ENCODE assay signal across 11 cellular contexts in the genomic region with DNA sequence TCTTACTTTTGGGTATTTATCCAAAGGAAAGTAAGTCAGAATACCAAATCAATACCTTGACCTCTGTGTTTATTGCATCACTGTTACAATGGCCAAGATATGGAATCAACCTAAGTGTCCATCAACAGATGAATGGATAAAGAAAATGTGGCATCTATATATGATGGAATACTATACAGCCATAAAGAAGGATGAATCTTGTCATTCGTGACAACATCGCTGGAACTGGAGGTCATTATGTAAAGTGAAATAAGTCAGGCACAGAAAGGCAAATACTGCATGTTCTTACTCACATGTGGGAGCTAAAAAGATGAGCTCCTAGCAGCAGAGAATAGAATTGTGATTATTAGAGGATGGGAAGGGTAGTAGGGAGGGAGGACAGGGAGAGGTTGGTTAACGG. TPM values are rescaled to one million over a fixed set of nuclear protein-coding genes. Genes with fewer than 3 reads are reported as not detected.
"Had no signal": no experiment of that assay in that cellular context is flagged by ENCODE, and none has a peak within 500 bp of the region (broad histone marks: within the 10 kb centered on the region; RNA-seq: fewer than 3 reads in every experiment).

No MANE protein-coding gene starts in this region.

- H3K4me1 ChIP-seq: HAP-1 had no signal

- H3K9ac ChIP-seq: GM23248 had no signal

- DNase-seq: GM23248, GOT3, H7, H9, HCEC 1CT, HFFc6 had no signal

- H3K4me2 ChIP-seq: GM23338 had no signal

- ATAC-seq: GM23338, HCT116 had no signal

- H2AFZ ChIP-seq: GM23248, GM23338 had no signal

- H3K4me3 ChIP-seq: GM23248, GM23338, HAP-1 had no signal

- H3K36me3 ChIP-seq: HAP-1 had no signal

- H3K27ac ChIP-seq: GM23248 had no signal

- FAIRE-seq: H1, H54 had no signal

RNA-seq across cellular contexts. Expression of a gene that starts 34.6 kb away (rescaled TPM):
- total RNA-seq: GM23338, HFFc6 had no signal
- polyA plus RNA-seq: GM23248, GM23338, H1 had no signal
